8 cellular contexts compared by ENCODE assay signal in the genomic region with DNA sequence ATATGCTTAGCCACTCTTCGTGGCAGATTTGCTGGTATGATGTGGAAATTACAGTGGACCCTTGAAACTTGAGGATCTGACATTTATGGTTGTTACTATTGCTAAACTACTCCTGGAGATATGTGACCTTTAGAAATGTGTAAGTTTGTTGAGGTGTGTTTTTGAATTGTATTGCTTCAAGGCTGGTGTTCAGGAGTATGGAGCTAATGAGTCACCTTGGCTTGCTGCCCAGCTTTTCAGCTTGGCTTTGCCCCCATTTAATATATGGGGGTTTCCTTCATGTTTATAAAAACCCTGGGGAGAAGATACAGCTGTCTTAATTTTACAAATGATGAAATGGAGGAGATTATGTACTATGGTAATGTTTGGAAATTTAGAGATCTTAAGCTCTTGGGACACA. TPM values are rescaled to one million over a fixed set of nuclear protein-coding genes. Genes with fewer than 3 reads are reported as not detected.
DNase-seq lines count a peak whose midpoint lies in the region; ATAC-seq and TF ChIP-seq lines count a peak whose summit lies in the region.

No MANE protein-coding gene starts in this region.

- no peak for TF ChIP-seq POLR2A in testis (IDR thresholded peaks at IDR 0.05)

- 42 to 55% methylated on average over 1 of the region's 1 CpG for WGBS in testis, 2 donors

- no peak overlapping the region for H3K27ac ChIP-seq in testis

- H3K4me3 ChIP-seq in testis: no peak overlapping the region

- no peak for ATAC-seq in GM18511 (IDR thresholded peaks at IDR 0.05; ENCODE audit: unreplicated experiment)

- no peaks in the 10 kb centered on the region for H3K36me3 ChIP-seq in testis (ENCODE audit: low read depth, missing control alignments)

- peak; percentile 24 for DNase-seq in SIG-M5 treated with dmso at 0.1 percent for 504 hours (lab: John Stamatoyannopoulos, UW; ENCODE audit: unreplicated experiment)
- DNase-seq in SIG-M5 (lab: John Stamatoyannopoulos, UW): no peak
- peak in 2 of 3 experiments; percentile 40 to 48 for DNase-seq in activated CD8-positive, alpha-beta memory T cell treated with anti-CD3 and anti-CD28 coated beads for 48 hours (ENCODE audit: low read depth in 2 of 3, low spot score in 2 of 3)
- DNase-seq in fibroblast of the conjunctiva (ENCODE audit: low read depth): peak; percentile 89
- peak; percentile 76 for DNase-seq in stimulated activated CD4-positive, alpha-beta T cell treated with anti-CD3 and anti-CD28 coated beads, Interleukin-4, amount 100 ng/mL, for 24 hours
- no peak for DNase-seq in GF-D8 (lab: John Stamatoyannopoulos, UW)
- DNase-seq in testis: no peak

- intact Hi-C loops in testis (cut with DNase I; ENCODE audit: low total_unique reads): no loop called here

- no peaks in the 10 kb centered on the region for H3K27me3 ChIP-seq in testis

- no peaks in the 10 kb centered on the region for H3K9me3 ChIP-seq in testis

- TF ChIP-seq CTCF in testis (IDR thresholded peaks at IDR 0.05): no peak

- no peaks in the 10 kb centered on the region for H3K4me1 ChIP-seq in testis

RNA-seq across cellular contexts. Expression of gene HBP1, which starts 11.6 kb away (rescaled TPM):
- 100 to 1,000 TPM; 127 to 134 TPM for total RNA-seq in testis
- 107 TPM for polyA plus RNA-seq in testis (ENCODE audit: insufficient read depth, low read depth, low replicate concordance)

Comparison
In these comparisons a context has a peak if more than half of its experiments do, and no peak if none do; other contexts are left out.
1. DNase-seq: peak in SIG-M5 treated with dmso at 0.1 percent for 504 hours (single experiment), activated CD8-positive, alpha-beta memory T cell treated with anti-CD3 and anti-CD28 coated beads for 48 hours (2 of 3), fibroblast of the conjunctiva (single experiment) and stimulated activated CD4-positive, alpha-beta T cell treated with anti-CD3 and anti-CD28 coated beads, Interleukin-4, amount 100 ng/mL, for 24 hours (single experiment); none in SIG-M5 (single experiment), GF-D8 (single experiment) and testis (single experiment).